8 cellular contexts compared by ENCODE assay signal in genomic region chrX:66262807-66263206, GRCh38.
"Had no signal": no experiment of that assay in that cellular context is flagged by ENCODE, and none has a peak within 500 bp of the region (broad histone marks: within the 10 kb centered on the region; RNA-seq: fewer than 3 reads in every experiment).

No MANE protein-coding gene starts in this region.

- ATAC-seq: GM23338, HCT116 had no signal

- H3K27ac ChIP-seq: KMS-11 had no signal

- H3K4me1 Mint-ChIP-seq: GM23338 had no signal

- H3K4me1 ChIP-seq: HAP-1 had no signal

- H3K27ac Mint-ChIP-seq: GM23338, HFFc6 had no signal

- H3K36me3 ChIP-seq: HAP-1 had no signal

- H3K4me3 Mint-ChIP-seq: GM23338, HFFc6 had no signal

- H3K9ac ChIP-seq: KMS-11 had no signal

- FAIRE-seq: HTR-8/SVneo had no signal

- DNase-seq: H7, HFFc6, KBM-7 had no signal

- H2AFZ ChIP-seq: GM23338 had no signal

- H3K4me2 ChIP-seq: GM23338, KMS-11 had no signal

- H3K4me3 ChIP-seq: GM23338, HAP-1 had no signal

- H3K9me3 ChIP-seq: HAP-1 had no signal
